In genomic region chr3:150457996-150458395, GRCh38 we compare ENCODE assay signal across 22 cellular contexts. TPM values are rescaled to one million over a fixed set of nuclear protein-coding genes. Genes with fewer than 3 reads are reported as not detected.
DNase-seq lines count a peak whose midpoint lies in the region; ATAC-seq, FAIRE-seq and TF ChIP-seq lines count a peak whose summit lies in the region.
"Had no signal": no experiment of that assay in that cellular context is flagged by ENCODE, and none has a peak within 500 bp of the region (broad histone marks: within the 10 kb centered on the region; RNA-seq: fewer than 3 reads in every experiment).

No MANE protein-coding gene starts in this region.

- H3K27me3 ChIP-seq in endodermal cell (ENCODE audit: control insufficient read depth, insufficient read depth, low read length, poor library complexity, severe bottlenecking), result no peaks in the 10 kb centered on the region
- H3K27me3 ChIP-seq: BLaER1 had no signal

- TF ChIP-seq POLR2A in GM12892 (IDR thresholded peaks at IDR 0.05; ENCODE audit: low read depth, low read length), result no peak

- intact Hi-C loops in natural killer cell (cut with micrococcal nuclease), result no loop called here

- 84 to 100% methylated on average over 2 to 3 of the region's 3 CpGs for WGBS in endodermal cell (ENCODE audit: insufficient coverage in 1 of 2, insufficient read length in 1 of 2), 2 experiments

- H3K4me1 ChIP-seq in endodermal cell (ENCODE audit: control insufficient read depth, insufficient read depth, low read length), result peaks cover 5% of the 10 kb centered on the region
- H3K4me1 ChIP-seq: BLaER1, Caco-2 had no signal

- peak overlapping the region; percentile 10 for H3K27ac Mint-ChIP-seq in endodermal cell
- H3K27ac Mint-ChIP-seq in nephron, result peak overlapping the region; percentile 76 to 84 (median 77)
- no peak overlapping the region for H3K27ac Mint-ChIP-seq in natural killer cell
- H3K27ac Mint-ChIP-seq: B cell; CD4-positive, CD25-positive, alpha-beta regulatory T cell; CD8-positive, alpha-beta T cell had no signal

- H3K4me1 Mint-ChIP-seq in endodermal cell (peaks cover 24% of the 10 kb centered on the region), nephron (peaks cover 33% of the 10 kb centered on the region), natural killer cell (peaks cover 12 to 23% of the 10 kb centered on the region in 2 donors)
- H3K4me1 Mint-ChIP-seq: B cell had no signal

- H3K36me3 Mint-ChIP-seq in endodermal cell (ENCODE audit: low read depth), result peaks cover 25% of the 10 kb centered on the region
- peaks cover 44% of the 10 kb centered on the region for H3K36me3 Mint-ChIP-seq in nephron (ENCODE audit: low read depth)
- H3K36me3 Mint-ChIP-seq in natural killer cell, result no peaks in the 10 kb centered on the region

- H3K4me3 ChIP-seq in endodermal cell (ENCODE audit: low read length), result no peak overlapping the region
- no peak overlapping the region for H3K4me3 ChIP-seq in fibroblast of pulmonary artery (replicated peaks; ENCODE audit: low read depth, low read length)
- H3K4me3 ChIP-seq: BLaER1, GM12878, GM23248 had no signal

- H3K9me3 ChIP-seq in endodermal cell (ENCODE audit: control insufficient read depth, low read length), result no peaks in the 10 kb centered on the region
- H3K9me3 ChIP-seq: BLaER1, Caco-2 had no signal

- TF ChIP-seq CTCF in endodermal cell (conservative IDR thresholded peaks at IDR 0.05) (no peak), fibroblast of pulmonary artery (IDR thresholded peaks at IDR 0.05; ENCODE audit: low read length, missing control alignments) (no peak), nephron (IDR thresholded peaks at IDR 0.05; ENCODE audit: unreplicated experiment in 3 of 3) (no peak), natural killer cell (IDR thresholded peaks at IDR 0.05) (no peak)

- DNase-seq in GM12892 (ENCODE audit: insufficient read length) (no peak), endodermal cell (no peak), fibroblast of pulmonary artery (ENCODE audit: low read depth) (peak; percentile 73), natural killer cell (no peak)
- DNase-seq: Caco-2; CD4-positive, CD25-positive, alpha-beta regulatory T cell; CD8-positive, alpha-beta T cell; DMS79; EL; GM23248; H7; HCEC 1CT had no signal

- no peaks in the 10 kb centered on the region for H3K27me3 Mint-ChIP-seq in endodermal cell (ENCODE audit: insufficient read depth)
- H3K27me3 Mint-ChIP-seq in nephron (ENCODE audit: low read depth), result no peaks in the 10 kb centered on the region
- no peaks in the 10 kb centered on the region for H3K27me3 Mint-ChIP-seq in natural killer cell (ENCODE audit: low read depth in 2 of 2)
- H3K27me3 Mint-ChIP-seq: B cell; CD4-positive, CD25-positive, alpha-beta regulatory T cell had no signal

- no peak for ATAC-seq in natural killer cell
- ATAC-seq in esophagus mucosa, result no peak
- no peak for ATAC-seq in GM19324 (IDR thresholded peaks at IDR 0.05; ENCODE audit: low FRiP score, unreplicated experiment)
- no peak for ATAC-seq in HG02623 (IDR thresholded peaks at IDR 0.05; ENCODE audit: unreplicated experiment)
- ATAC-seq: CD8-positive, alpha-beta T cell; GM12878 had no signal

- FAIRE-seq in GM12892 (lab: Jason Lieb, UNC), result peak; percentile 5
- FAIRE-seq: GM12878, GM18507, H1 had no signal

- peaks cover 37% of the 10 kb centered on the region for H3K36me3 ChIP-seq in endodermal cell (ENCODE audit: control insufficient read depth, insufficient read depth, low read length)

- H3K9me3 Mint-ChIP-seq in endodermal cell (no peaks in the 10 kb centered on the region), nephron (no peaks in the 10 kb centered on the region), natural killer cell (no peaks in the 10 kb centered on the region)
- H3K9me3 Mint-ChIP-seq: CD4-positive, CD25-positive, alpha-beta regulatory T cell; CD8-positive, alpha-beta T cell had no signal

- H3K4me3 Mint-ChIP-seq in endodermal cell (no peak overlapping the region), nephron (no peak overlapping the region), natural killer cell (no peak overlapping the region)
- H3K4me3 Mint-ChIP-seq: B cell; CD4-positive, CD25-positive, alpha-beta regulatory T cell; CD8-positive, alpha-beta T cell had no signal

- H3K27ac ChIP-seq in endodermal cell (ENCODE audit: low read depth, low read length), result no peak overlapping the region
- H3K27ac ChIP-seq: BLaER1, C4-2B, GM23248 had no signal

- no peak overlapping the region for H3K9ac ChIP-seq in endodermal cell (ENCODE audit: extremely low read depth, low read length, poor library complexity, severe bottlenecking)
- H3K9ac ChIP-seq: BLaER1, GM23248 had no signal

RNA-seq across cellular contexts. Expression of gene TSC22D2, which starts 49.9 kb away (rescaled TPM):
- 10.9 TPM for polyA plus RNA-seq in GM12892 (2012; ENCODE audit: missing spikeins)
- 10 to 100 TPM; 25.6 to 29.1 TPM for total RNA-seq in endodermal cell
- 29.5 TPM for polyA plus RNA-seq in endodermal cell (2013, experiment 1 of 2)
- 30.2 TPM for polyA plus RNA-seq in endodermal cell (2013, experiment 2 of 2)
- 10 to 100 TPM; 50.1 to 66.3 (median 63.0) TPM for total RNA-seq in natural killer cell
- 28.1 TPM for total RNA-seq in esophagus mucosa

Comparison
In these comparisons a context has a peak if more than half of its experiments do, and no peak if none do; other contexts are left out.
1. H3K27ac Mint-ChIP-seq: peak in endodermal cell (single experiment) and nephron (3 of 3); none in natural killer cell (0 of 2).